Comparison of ENCODE assay signal across 9 cellular contexts in the genomic region with DNA sequence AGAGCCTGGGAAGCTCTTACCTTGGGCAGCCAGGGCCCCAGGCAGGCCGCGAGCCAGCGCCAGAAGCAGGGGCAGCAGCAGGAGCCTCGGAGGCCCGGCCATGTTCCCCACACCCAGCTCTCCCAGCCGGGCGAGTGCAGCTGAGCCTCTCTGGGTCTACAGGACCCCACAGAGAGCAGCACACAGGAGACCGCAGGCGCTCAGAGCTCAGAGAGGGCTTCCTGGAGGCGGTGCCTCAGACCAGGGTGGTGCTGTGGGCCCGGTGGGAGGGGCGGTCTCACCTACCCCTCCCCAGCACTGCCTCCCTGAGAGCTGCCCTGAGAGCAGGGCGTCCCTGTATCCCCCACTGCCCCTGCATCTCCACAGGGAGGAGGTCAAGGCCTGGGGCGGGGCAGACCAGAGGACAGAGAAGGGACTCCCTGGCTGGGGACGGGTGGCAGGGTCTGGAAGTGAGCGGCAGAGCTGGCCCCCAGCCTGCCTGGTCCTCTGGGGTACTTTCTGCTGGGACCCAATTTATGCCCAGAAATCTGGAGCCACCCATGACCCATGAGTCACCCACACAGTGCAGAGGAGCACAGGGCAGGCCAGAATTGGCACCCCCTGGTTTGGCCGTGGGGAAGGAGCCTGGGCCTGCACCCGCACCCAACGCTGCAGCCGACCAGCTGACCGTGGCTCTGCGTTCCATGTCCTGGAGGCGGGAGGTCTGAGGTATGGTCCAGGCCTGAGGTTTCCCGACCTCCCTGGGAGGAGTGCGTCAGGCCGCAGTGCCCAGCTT. TPM values are rescaled to one million over a fixed set of nuclear protein-coding genes. Genes with fewer than 3 reads are reported as not detected.
A peak's percentile ranks its signal among the peaks of the same experiment; 100 is the strongest.
DNase-seq lines count a peak whose midpoint lies in the region; ATAC-seq and TF ChIP-seq lines count a peak whose summit lies in the region.
"Had no signal": no experiment of that assay in that cellular context is flagged by ENCODE, and none has a peak within 500 bp of the region (broad histone marks: within the 10 kb centered on the region; RNA-seq: fewer than 3 reads in every experiment).

A gene (minus strand): TSS at position 215 of the 775 bp plus-strand sequence. CDS start 113 bp downstream, at position 102.

- no peak within 1 kb of the TSS for H3K4me3 ChIP-seq in BE2C (ENCODE audit: low read depth, low read length)
- H3K4me3 ChIP-seq in mucosa of rectum (ENCODE audit: low read length in 2 of 2): peak within 1 kb of the TSS; percentile 18 to 27

- no peaks in the 10 kb centered on the region for H3K9me3 ChIP-seq in BE2C
- H3K9me3 ChIP-seq in mucosa of rectum (ENCODE audit: control insufficient read depth in 2 of 2, low read length in 2 of 2): no peaks in the 10 kb centered on the region

- no peak for TF ChIP-seq CTCF in BE2C (IDR thresholded peaks at IDR 0.05; ENCODE audit: low read depth, low read length)

- peak; percentile 28 for DNase-seq in BE2C
- peak; percentile 38 for DNase-seq in UCSD-AML1 (lab: John Stamatoyannopoulos, UW; ENCODE audit: unreplicated experiment)
- DNase-seq in activated effector memory CD4-positive, alpha-beta T cell treated with Interleukin-2 at 50 U/mL for 16 hours: peak; percentile 47
- DNase-seq in NCI-H146 (lab: John Stamatoyannopoulos, UW): no peak
- DNase-seq: NCI-H187 had no signal

- no peak for ATAC-seq in GM19455 (IDR thresholded peaks at IDR 0.05; ENCODE audit: unreplicated experiment)
- ATAC-seq in HG02938 (IDR thresholded peaks at IDR 0.05; ENCODE audit: unreplicated experiment): no peak
- no peak for ATAC-seq in HG03280 (IDR thresholded peaks at IDR 0.05; ENCODE audit: unreplicated experiment)

- H3K4me1 ChIP-seq in BE2C: peaks cover 2% of the 10 kb centered on the region; the same call in 1 of the 2 replicates
- H3K4me1 ChIP-seq in mucosa of rectum (ENCODE audit: control insufficient read depth in 2 of 2, insufficient read depth in 2 of 2, low read length in 2 of 2): peaks cover 0 to 2% of the 10 kb centered on the region in 2 donors

- H3K27ac ChIP-seq in mucosa of rectum (ENCODE audit: low read depth in 2 of 2, low read length in 2 of 2): no peak within 1 kb of the TSS

- no peak within 1 kb of the TSS for H3K9ac ChIP-seq in mucosa of rectum (ENCODE audit: low read depth in 1 of 2, low read length in 2 of 2)

- H3K36me3 ChIP-seq in BE2C: no peaks in the 10 kb centered on the region
- H3K36me3 ChIP-seq in mucosa of rectum (ENCODE audit: control insufficient read depth in 2 of 2, insufficient read depth in 2 of 2, low read length in 2 of 2): no peaks in the 10 kb centered on the region

- no peaks in the 10 kb centered on the region for H3K27me3 ChIP-seq in BE2C
- H3K27me3 ChIP-seq in mucosa of rectum (ENCODE audit: control insufficient read depth in 2 of 2, insufficient read depth in 2 of 2, low read length in 2 of 2): peaks cover 9 to 17% of the 10 kb centered on the region in 2 donors

RNA-seq across cellular contexts. Expression of the gene that starts here (rescaled TPM):
- polyA plus RNA-seq in BE2C (2012; ENCODE audit: insufficient read depth, insufficient read length, low read depth): 0.46 TPM
